8 cellular contexts compared by ENCODE assay signal in the genomic region with DNA sequence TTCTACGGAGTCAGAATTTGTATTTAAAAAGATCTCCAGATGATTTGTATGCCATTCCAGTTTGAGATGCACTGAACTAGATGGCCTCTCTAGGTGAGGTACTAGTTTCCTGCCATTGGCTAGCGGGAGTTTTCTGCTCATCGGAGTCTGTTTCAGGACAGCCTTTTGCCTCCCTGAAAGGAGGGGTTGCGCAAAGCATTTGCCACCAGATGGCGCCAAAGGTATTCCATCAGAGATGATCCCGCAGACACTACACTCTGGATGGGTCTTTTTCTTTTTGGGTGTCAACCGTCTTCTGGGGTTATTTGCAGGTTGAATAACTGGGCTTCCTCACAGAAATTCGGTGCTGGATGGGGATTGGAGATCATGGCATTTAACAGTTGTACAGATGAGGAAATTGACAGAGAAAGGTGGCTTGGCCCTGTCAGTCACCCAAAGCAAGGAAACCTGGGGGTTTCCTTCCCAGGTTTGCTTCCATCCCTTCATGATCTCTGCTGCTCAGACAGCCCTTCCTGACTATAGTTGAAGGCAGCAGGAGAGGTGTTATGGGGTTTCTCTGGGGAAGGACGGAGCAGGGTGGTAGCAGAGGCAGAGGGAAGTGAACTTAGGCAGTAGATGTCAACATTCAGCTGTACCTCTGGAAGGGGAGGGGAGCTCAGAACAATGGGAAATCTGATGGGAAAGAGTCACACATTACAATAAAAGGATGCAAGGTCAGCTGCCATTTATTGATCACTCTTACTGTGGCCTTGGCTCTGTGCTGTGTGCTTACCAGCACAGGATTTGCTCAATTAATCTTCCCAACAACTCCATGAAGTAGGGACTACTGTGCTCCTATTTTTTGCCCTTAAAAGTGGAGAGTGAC.
DNase-seq lines count a peak whose midpoint lies in the region; ATAC-seq and TF ChIP-seq lines count a peak whose summit lies in the region.

No MANE protein-coding gene starts in this region.

- TF ChIP-seq CTCF in Caco-2 (IDR thresholded peaks at IDR 0.05; ENCODE audit: insufficient read depth in 1 of 2, low read depth in 1 of 2, low read length in 1 of 2, severe bottlenecking in 1 of 2, unreplicated experiment in 1 of 2) = peak; percentile 98
- TF ChIP-seq CTCF in HL-60 (IDR thresholded peaks at IDR 0.05; ENCODE audit: insufficient read depth, low read length) = peak; percentile 89

- H3K4me1 ChIP-seq in Caco-2 (peaks cover 29% of the 10 kb centered on the region), NT2/D1 (ENCODE audit: insufficient read depth, insufficient read length) (peaks cover 3% of the 10 kb centered on the region)

- H3K36me3 ChIP-seq in Caco-2 (ENCODE audit: control insufficient read depth, insufficient read depth, low read length) (no peaks in the 10 kb centered on the region), NT2/D1 (ENCODE audit: insufficient read depth, insufficient read length, low read length) (no peaks in the 10 kb centered on the region)

- TF ChIP-seq POLR2A in erythroblast (IDR thresholded peaks at IDR 0.05; ENCODE audit: low read length) = no peak

- DNase-seq in Caco-2 (peak; percentile 91 to 93), HL-60 (ENCODE audit: low read depth in 1 of 2, low spot score in 1 of 2) (peak; percentile 18 to 75), NT2/D1 (ENCODE audit: low read depth, low spot score) (peak; percentile 84), erythroblast (lab: John Stamatoyannopoulos, UW) (peak; percentile 76 to 86)
- DNase-seq in activated CD8-positive, alpha-beta memory T cell treated with anti-CD3 and anti-CD28 coated beads, Interleukin-2, amount 50 U/mL, for 1 hour (ENCODE audit: extremely low read depth) = peak; percentile 11
- DNase-seq in naive thymus-derived CD8-positive, alpha-beta T cell = peak; percentile 27 to 80 (median 56)

- POLR2A ChIA-PET in Caco-2 (lab: Charles Lee) = no interaction called here
- POLR2A ChIA-PET in naive thymus-derived CD8-positive, alpha-beta T cell (lab: Charles Lee) = no interaction called here

- CTCF ChIA-PET in Caco-2 (lab: Charles Lee) = interaction anchor here (0.6 to 4.0 kb wide), 10 partner anchors 14 to 346 kb away, joined by 3 to 25 read pairs (median 4); no protein-coding TSS in a partner anchor

- peak; percentile 82 for ATAC-seq in GM19467 (IDR thresholded peaks at IDR 0.05; ENCODE audit: unreplicated experiment)
- peak in 1 of 2 donors; percentile 55 for ATAC-seq in naive thymus-derived CD8-positive, alpha-beta T cell
- peak; percentile 77 for ATAC-seq in stimulated activated memory B cell treated with anti-CD40 and anti-IgM and Interleukin-4, amounts not matched to agents 10 μg/mL and 1 μg/mL and 100 μg/mL, for 72 hours

- H3K9me3 ChIP-seq in Caco-2 (no peaks in the 10 kb centered on the region), NT2/D1 (ENCODE audit: insufficient read depth, low read length) (no peaks in the 10 kb centered on the region)

- no peak overlapping the region for H3K4me3 Mint-ChIP-seq in Caco-2 (ENCODE audit: unreplicated experiment)
- no peak overlapping the region for H3K4me3 Mint-ChIP-seq in naive thymus-derived CD8-positive, alpha-beta T cell
- H3K4me3 Mint-ChIP-seq in stimulated activated memory B cell treated with anti-CD40 and anti-IgM and Interleukin-4, amounts not matched to agents 10 μg/mL and 1 μg/mL and 100 μg/mL, for 72 hours = no peak overlapping the region

- peaks cover 41% of the 10 kb centered on the region for H3K4me1 Mint-ChIP-seq in Caco-2 (ENCODE audit: low read depth, unreplicated experiment)
- peaks cover 5 to 10% (median 6%) of the 10 kb centered on the region in 4 donors for H3K4me1 Mint-ChIP-seq in naive thymus-derived CD8-positive, alpha-beta T cell
- peaks cover 9% of the 10 kb centered on the region for H3K4me1 Mint-ChIP-seq in stimulated activated memory B cell treated with anti-CD40 and anti-IgM and Interleukin-4, amounts not matched to agents 10 μg/mL and 1 μg/mL and 100 μg/mL, for 72 hours

- H3K9ac ChIP-seq in NT2/D1 (ENCODE audit: insufficient read length, low read depth) = no peak overlapping the region

- H3K36me3 Mint-ChIP-seq in Caco-2 (ENCODE audit: insufficient read depth, unreplicated experiment) = no peaks in the 10 kb centered on the region
- no peaks in the 10 kb centered on the region for H3K36me3 Mint-ChIP-seq in naive thymus-derived CD8-positive, alpha-beta T cell
- no peaks in the 10 kb centered on the region for H3K36me3 Mint-ChIP-seq in stimulated activated memory B cell treated with anti-CD40 and anti-IgM and Interleukin-4, amounts not matched to agents 10 μg/mL and 1 μg/mL and 100 μg/mL, for 72 hours

- H3K4me3 ChIP-seq in Caco-2 (ENCODE audit: low read depth, low read length) = no peak overlapping the region
- H3K4me3 ChIP-seq in HL-60 (replicated peaks; ENCODE audit: insufficient read depth, low read length) = no peak overlapping the region
- no peak overlapping the region for H3K4me3 ChIP-seq in NT2/D1 (ENCODE audit: insufficient read length, low read depth)

- H3K27ac ChIP-seq in HL-60 (replicated peaks) = no peak overlapping the region

- no peaks in the 10 kb centered on the region for H3K27me3 ChIP-seq in Caco-2 (replicated peaks; ENCODE audit: control insufficient read depth, insufficient read depth, low read length)
- H3K27me3 ChIP-seq in HL-60 (ENCODE audit: insufficient read depth, poor library complexity, severe bottlenecking) = no peaks in the 10 kb centered on the region
- no peaks in the 10 kb centered on the region for H3K27me3 ChIP-seq in NT2/D1 (ENCODE audit: insufficient read depth, insufficient read length)

- BruUV-seq in Caco-2 (replicated peaks; lab: Mats Ljungman, UMichigan) = no TSS peak

- intact Hi-C loops in Caco-2 (cut with micrococcal nuclease; ENCODE audit: unreplicated experiment) = loop anchor here (1.0 to 2.0 kb wide), 9 partner anchors 42 to 463 kb away; a partner anchor contains a TSS

- H3K27me3 Mint-ChIP-seq in Caco-2 (ENCODE audit: insufficient read depth, unreplicated experiment) = no peaks in the 10 kb centered on the region
- peaks cover 0 to 7% (median 3%) of the 10 kb centered on the region in 5 donors for H3K27me3 Mint-ChIP-seq in naive thymus-derived CD8-positive, alpha-beta T cell
- peaks cover 11% of the 10 kb centered on the region for H3K27me3 Mint-ChIP-seq in stimulated activated memory B cell treated with anti-CD40 and anti-IgM and Interleukin-4, amounts not matched to agents 10 μg/mL and 1 μg/mL and 100 μg/mL, for 72 hours

- peak overlapping the region; percentile 65 for H3K27ac Mint-ChIP-seq in Caco-2 (ENCODE audit: unreplicated experiment)
- H3K27ac Mint-ChIP-seq in naive thymus-derived CD8-positive, alpha-beta T cell = peak overlapping the region in 1 of 10 donors; percentile 9
- H3K27ac Mint-ChIP-seq in stimulated activated memory B cell treated with anti-CD40 and anti-IgM and Interleukin-4, amounts not matched to agents 10 μg/mL and 1 μg/mL and 100 μg/mL, for 72 hours = no peak overlapping the region

- no peaks in the 10 kb centered on the region for H3K9me3 Mint-ChIP-seq in Caco-2 (ENCODE audit: unreplicated experiment)
- no peaks in the 10 kb centered on the region for H3K9me3 Mint-ChIP-seq in naive thymus-derived CD8-positive, alpha-beta T cell
- H3K9me3 Mint-ChIP-seq in stimulated activated memory B cell treated with anti-CD40 and anti-IgM and Interleukin-4, amounts not matched to agents 10 μg/mL and 1 μg/mL and 100 μg/mL, for 72 hours = no peaks in the 10 kb centered on the region

Comparison
In these comparisons a context has a peak if more than half of its experiments do, and no peak if none do; other contexts are left out.
1. DNase-seq: peak in every context shown above with its lines; median percentile 92 in Caco-2; 84 in NT2/D1; 81 in erythroblast; 56 in naive thymus-derived CD8-positive, alpha-beta T cell; 46 in HL-60; 11 in activated CD8-positive, alpha-beta memory T cell treated with anti-CD3 and anti-CD28 coated beads, Interleukin-2, amount 50 U/mL, for 1 hour.